In the genomic region with DNA sequence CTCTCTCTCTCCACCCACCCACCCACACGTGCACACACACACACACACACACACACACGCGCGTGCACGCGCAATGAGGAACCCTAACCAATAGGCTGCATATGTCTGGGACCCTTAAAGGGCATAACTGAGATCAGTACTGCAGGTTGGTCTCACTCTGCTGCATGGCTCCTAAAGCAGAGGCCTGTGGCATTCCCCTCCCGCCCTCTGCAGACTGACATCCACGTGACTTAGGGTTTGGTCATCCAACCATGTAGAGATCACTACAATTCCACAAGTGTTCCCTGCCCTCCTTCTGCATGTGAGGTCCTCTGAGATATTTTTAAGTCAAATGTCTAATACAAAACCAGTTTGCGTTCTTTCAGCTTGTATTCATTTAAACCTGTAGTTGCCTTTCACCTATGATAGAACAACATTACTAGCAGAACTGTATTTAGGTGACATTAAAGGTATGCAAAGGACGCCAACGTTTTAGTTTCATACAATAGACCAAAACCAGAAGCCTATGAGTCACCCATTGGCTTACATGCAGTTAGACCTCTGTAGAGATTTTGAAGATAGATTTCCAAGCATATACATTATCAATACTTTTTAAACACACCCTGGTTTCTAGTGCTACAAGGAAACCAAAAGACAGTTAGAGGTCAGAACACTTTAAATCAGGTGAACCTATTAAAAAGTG, we compare ENCODE assay signal across 22 cellular contexts.
"Had no signal": no experiment of that assay in that cellular context is flagged by ENCODE, and none has a peak within 500 bp of the region (broad histone marks: within the 10 kb centered on the region; RNA-seq: fewer than 3 reads in every experiment).

No MANE protein-coding gene starts in this region.

- H3K27me3 Mint-ChIP-seq: dendritic cell treated with granulocyte-macrophage colony-stimulating factor and Interleukin-4, amounts not matched to agents 40 ng/mL and 50 ng/mL, for 4 days; type B pancreatic cell had no signal

- H3K36me3 Mint-ChIP-seq: natural killer cell, type B pancreatic cell had no signal

- H3K4me3 Mint-ChIP-seq: dendritic cell treated with granulocyte-macrophage colony-stimulating factor and Interleukin-4, amounts not matched to agents 40 ng/mL and 50 ng/mL, for 4 days; endodermal cell; natural killer cell; type B pancreatic cell had no signal

- DNase-seq: effector CD8-positive, alpha-beta T cell; endodermal cell; foreskin keratinocyte; heart left ventricle; hippocampal formation; left colon; left ventricle myocardium superior; lower lobe of right lung; natural killer cell; occipital lobe; ovary; posterior cingulate gyrus; right lobe of liver; small intestine; stimulated activated CD4-positive, alpha-beta T cell treated with anti-CD3 and anti-CD28 coated beads, Interleukin-15, amount 100 ng/mL, for 24 hours; stimulated activated CD4-positive, alpha-beta T cell treated with anti-CD3 and anti-CD28 coated beads, Interleukin-2, amount 100 ng/mL, for 48 hours; stimulated activated naive CD4-positive, alpha-beta T cell treated with Interleukin-2 at 50 U/mL for 16 hours; stomach; tibial artery had no signal

- H3K9me3 Mint-ChIP-seq: dendritic cell treated with granulocyte-macrophage colony-stimulating factor and Interleukin-4, amounts not matched to agents 40 ng/mL and 50 ng/mL, for 4 days; natural killer cell; type B pancreatic cell had no signal

- H3K27ac Mint-ChIP-seq: dendritic cell treated with granulocyte-macrophage colony-stimulating factor and Interleukin-4, amounts not matched to agents 40 ng/mL and 50 ng/mL, for 4 days; endodermal cell; natural killer cell; type B pancreatic cell had no signal

- H3K4me1 Mint-ChIP-seq: endodermal cell, natural killer cell had no signal

- ATAC-seq: foreskin keratinocyte, gastroesophageal sphincter, heart left ventricle, left colon, left ventricle myocardium superior, lower lobe of right lung, natural killer cell, right lobe of liver had no signal
